8 cellular contexts compared by ENCODE assay signal in the genomic region with DNA sequence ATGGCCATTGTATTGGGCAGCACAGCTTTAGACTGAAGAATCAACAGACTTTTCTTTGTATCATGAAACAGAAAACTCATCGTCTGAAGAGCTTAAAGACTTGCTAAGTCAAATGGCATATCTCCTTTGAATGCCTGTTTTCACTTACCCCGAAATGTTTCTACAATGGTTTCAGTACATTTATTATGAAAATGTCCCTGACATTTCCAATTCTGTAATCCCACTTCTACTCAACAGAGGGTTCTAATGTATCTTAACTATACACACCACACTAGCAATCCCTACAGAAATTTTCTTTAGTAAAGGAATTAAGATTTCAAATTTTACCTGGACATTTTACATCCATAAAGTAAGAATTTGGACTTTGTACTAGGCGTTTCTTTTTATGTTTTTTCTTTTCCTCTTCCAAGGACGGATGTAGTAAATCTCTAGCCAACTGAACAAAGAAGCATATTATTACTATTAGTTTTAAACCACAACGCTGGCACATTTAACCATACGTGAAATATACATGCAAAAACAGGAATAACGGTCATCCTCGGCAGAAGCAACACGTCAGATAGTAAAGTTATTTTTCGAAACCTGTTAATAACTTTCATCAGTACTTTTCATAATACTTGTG. TPM values are rescaled to one million over a fixed set of nuclear protein-coding genes. Genes with fewer than 3 reads are reported as not detected.
DNase-seq lines count a peak whose midpoint lies in the region; ATAC-seq, FAIRE-seq and TF ChIP-seq lines count a peak whose summit lies in the region.

No MANE protein-coding gene starts in this region.

- H3K4me1 ChIP-seq in heart left ventricle (peaks cover 0 to 33% (median 21%) of the 10 kb centered on the region in 12 donors), kidney (ENCODE audit: control insufficient read depth in 1 of 2, insufficient read depth in 1 of 2, low read depth in 1 of 2, low read length in 2 of 2) (peaks cover 0 to 3% of the 10 kb centered on the region in 2 donors), subcutaneous abdominal adipose tissue (ENCODE audit: control insufficient read depth in 5 of 5, insufficient read depth in 5 of 5, low read length in 5 of 5) (peaks cover 0 to 21% (median 16%) of the 10 kb centered on the region in 5 donors)

- no peak for FAIRE-seq in kidney (lab: Jason Lieb, UNC)

- DNase-seq in heart left ventricle = no peak
- DNase-seq in left ventricle myocardium superior = no peak
- no peak for DNase-seq in kidney
- no peak for DNase-seq in NCI-H510A (lab: John Stamatoyannopoulos, UW)

- no peaks in the 10 kb centered on the region for H3K9me3 ChIP-seq in heart left ventricle
- no peaks in the 10 kb centered on the region for H3K9me3 ChIP-seq in kidney (ENCODE audit: control insufficient read depth in 1 of 2, low read length in 2 of 2)
- no peaks in the 10 kb centered on the region for H3K9me3 ChIP-seq in subcutaneous abdominal adipose tissue (ENCODE audit: control insufficient read depth in 5 of 5, low read length in 5 of 5)

- H3K27ac ChIP-seq in heart left ventricle = peak overlapping the region; percentile 91 to 99 (median 96)
- H3K27ac ChIP-seq in angular gyrus (ENCODE audit: low read depth, low read length) = peak overlapping the region; percentile 88
- H3K27ac ChIP-seq in kidney (ENCODE audit: low read depth in 2 of 2, low read length in 2 of 2) = peak overlapping the region; percentile 94 to 98
- peak overlapping the region; percentile 91 for H3K27ac ChIP-seq in subcutaneous abdominal adipose tissue (ENCODE audit: low read depth, low read length)

- H3K27me3 ChIP-seq in heart left ventricle = no peaks in the 10 kb centered on the region
- H3K27me3 ChIP-seq in subcutaneous abdominal adipose tissue (ENCODE audit: control insufficient read depth in 5 of 5, insufficient read depth in 4 of 5, low read length in 5 of 5) = no peaks in the 10 kb centered on the region

- H3K9ac ChIP-seq in kidney (ENCODE audit: low read length in 2 of 2) = peak overlapping the region; percentile 84 to 90
- H3K9ac ChIP-seq in subcutaneous abdominal adipose tissue (ENCODE audit: low read length in 5 of 5) = peak overlapping the region; percentile 72 to 98 (median 91)

- H3K36me3 ChIP-seq in heart left ventricle (peaks cover 0 to 47% (median 42%) of the 10 kb centered on the region in 9 donors), kidney (ENCODE audit: control insufficient read depth in 1 of 2, insufficient read depth in 2 of 2, low read length in 2 of 2) (peaks cover 2 to 12% of the 10 kb centered on the region in 2 donors), subcutaneous abdominal adipose tissue (ENCODE audit: control insufficient read depth in 5 of 5, insufficient read depth in 5 of 5, low read length in 5 of 5) (peaks cover 3 to 25% (median 15%) of the 10 kb centered on the region in 5 donors)

- ATAC-seq in heart left ventricle (no peak), left ventricle myocardium superior (no peak), HG02973 (IDR thresholded peaks at IDR 0.05; ENCODE audit: unreplicated experiment) (no peak), GM18505 (IDR thresholded peaks at IDR 0.05; ENCODE audit: unreplicated experiment) (no peak)

- no peak for TF ChIP-seq CTCF in heart left ventricle (IDR thresholded peaks at IDR 0.05)
- TF ChIP-seq CTCF in kidney (IDR thresholded peaks at IDR 0.05; ENCODE audit: borderline replicate concordance, extremely low read depth, insufficient read depth) = no peak

- TF ChIP-seq POLR2A in heart left ventricle (IDR thresholded peaks at IDR 0.05) = no peak
- no peak for TF ChIP-seq POLR2A in GM18505 (IDR thresholded peaks at IDR 0.05; ENCODE audit: borderline replicate concordance, extremely low read depth, insufficient read depth, insufficient read length)

- intact Hi-C loops in heart left ventricle (cut with DNase I) = loop anchor here in 8 of 10 donors (2.0 to 10.0 kb wide), 7 partner anchors 33 to 249 kb away; partner anchors contain the start of genes APH1B (in 5 of the 8), RAB8B (in 2 of the 8) and LACTB (in 1 of the 8)
- intact Hi-C loops in left ventricle myocardium superior (cut with micrococcal nuclease) = no loop called here
- intact Hi-C loops in kidney (cut with DNase I) = no loop called here

- H3K4me3 ChIP-seq in heart left ventricle = peak overlapping the region; percentile 65 to 97 (median 84)
- peak overlapping the region; percentile 85 to 93 for H3K4me3 ChIP-seq in kidney (ENCODE audit: low read length in 2 of 2)
- peak overlapping the region; percentile 86 to 98 (median 95) for H3K4me3 ChIP-seq in subcutaneous abdominal adipose tissue (ENCODE audit: low read depth in 1 of 5, low read length in 5 of 5)

- WGBS in heart left ventricle, 4 donors = 10 to 15% (median 11%) methylated on average over 10 of the region's 10 CpGs

RNA-seq across cellular contexts. Expression of gene RPS27L, which starts 1.1 kb away (rescaled TPM):
- total RNA-seq in heart left ventricle = 100 to 1,000 TPM in 7 of 9 donors, 10 to 100 TPM in 2; 61.3 to 221 (median 137) TPM
- polyA plus RNA-seq in heart left ventricle = 100 to 1,000 TPM in 1 of 2 donors, 10 to 100 TPM in 1; 53.4 to 141 TPM
- total RNA-seq in left ventricle myocardium superior = 157 TPM
- total RNA-seq in kidney = 120 TPM
- 372 TPM for polyA plus RNA-seq in kidney (ENCODE audit: insufficient read depth, low read depth, low replicate concordance)

RNA-seq across cellular contexts. Expression of gene RAB8B, which starts 33.2 kb away (rescaled TPM):
- total RNA-seq in heart left ventricle (10 to 100 TPM in 2 of 9 donors, 1 to 10 TPM in 7; 6.3 to 32.6 (median 8.4) TPM), left ventricle myocardium superior (9.1 TPM), kidney (33.6 TPM)
- polyA plus RNA-seq in heart left ventricle (1 to 10 TPM; 2.5 to 6.2 TPM), kidney (ENCODE audit: insufficient read depth, low read depth, low replicate concordance) (7.1 TPM)

RNA-seq across cellular contexts. Expression of gene LACTB, which starts 34.5 kb away (rescaled TPM):
- total RNA-seq in heart left ventricle (10 to 100 TPM; 17.9 to 31.0 (median 22.7) TPM), left ventricle myocardium superior (26.0 TPM), kidney (17.6 TPM)
- polyA plus RNA-seq in heart left ventricle (10 to 100 TPM; 21.6 to 25.9 TPM), kidney (ENCODE audit: insufficient read depth, low read depth, low replicate concordance) (16.8 TPM)

Comparison
In these comparisons a context has a peak if more than half of its experiments do, and no peak if none do; other contexts are left out.
1. intact Hi-C loops: an anchor here in heart left ventricle (2.0 to 10.0 kb wide); none called in left ventricle myocardium superior and kidney.